2 cellular contexts compared by ENCODE assay signal in genomic region chr11:128810784-128811514, GRCh38.
TF ChIP-seq lines count a peak whose summit lies in the region.

No MANE protein-coding gene starts in this region.

TF ChIP-seq in H1, 55 proteins besides CTCF, POLR2A, EP300 and RAD21:
- TF ChIP-seq CTBP2 (IDR thresholded peaks at IDR 0.05; ENCODE audit: borderline replicate concordance, insufficient read depth, insufficient read length, low read length) (no peak), GTF2F1 (IDR thresholded peaks at IDR 0.05; ENCODE audit: borderline replicate concordance, low read depth, low read length) (no peak), USF2 (IDR thresholded peaks at IDR 0.05; ENCODE audit: low read length) (no peak), KDM4A (IDR thresholded peaks at IDR 0.05; ENCODE audit: low read depth, low read length, severe bottlenecking) (no peak), SP2 (IDR thresholded peaks at IDR 0.05; ENCODE audit: low read length) (no peak), BACH1 (IDR thresholded peaks at IDR 0.05; ENCODE audit: low read length) (no peak), SIX5 (IDR thresholded peaks at IDR 0.05; ENCODE audit: low read depth, low read length) (no peak), HDAC6 (IDR thresholded peaks at IDR 0.05; ENCODE audit: low read depth, low read length) (no peak), ZNF274 (IDR thresholded peaks at IDR 0.05; ENCODE audit: borderline replicate concordance, extremely low read depth, low read length) (no peak), NANOG (IDR thresholded peaks at IDR 0.05; ENCODE audit: insufficient read depth, low read depth, low read length, poor library complexity, severe bottlenecking) (no peak), E2F6 (IDR thresholded peaks at IDR 0.05) (no peak)

TF ChIP-seq in HepG2, 621 proteins besides CTCF, POLR2A, EP300 and RAD21:
- TF ChIP-seq ISX (CRISPR knock-in tag; conservative IDR thresholded peaks at IDR 0.05) (no peak), ZNF558 (CRISPR knock-in tag; IDR thresholded peaks at IDR 0.05; ENCODE audit: borderline replicate concordance) (no peak), CBX2 (IDR thresholded peaks at IDR 0.05; ENCODE audit: low read depth, low read length) (no peak), CBX2 (CRISPR knock-in tag; IDR thresholded peaks at IDR 0.05; ENCODE audit: low read depth) (no peak), NR1H2 (CRISPR knock-in tag; IDR thresholded peaks at IDR 0.05; ENCODE audit: borderline replicate concordance, low read depth) (no peak), FOXK1 (CRISPR knock-in tag; IDR thresholded peaks at IDR 0.05; ENCODE audit: borderline replicate concordance, low read depth) (no peak), E2F1 (CRISPR knock-in tag; IDR thresholded peaks at IDR 0.05) (no peak), TFE3 (CRISPR knock-in tag; IDR thresholded peaks at IDR 0.05) (no peak), ZBTB39 (CRISPR knock-in tag; IDR thresholded peaks at IDR 0.05) (no peak), NCOA1 (CRISPR knock-in tag; IDR thresholded peaks at IDR 0.05) (no peak), PPARG (CRISPR knock-in tag; conservative IDR thresholded peaks at IDR 0.05) (no peak), HMG20A (CRISPR knock-in tag; IDR thresholded peaks at IDR 0.05; ENCODE audit: borderline replicate concordance) (no peak)
